In the genomic region with DNA sequence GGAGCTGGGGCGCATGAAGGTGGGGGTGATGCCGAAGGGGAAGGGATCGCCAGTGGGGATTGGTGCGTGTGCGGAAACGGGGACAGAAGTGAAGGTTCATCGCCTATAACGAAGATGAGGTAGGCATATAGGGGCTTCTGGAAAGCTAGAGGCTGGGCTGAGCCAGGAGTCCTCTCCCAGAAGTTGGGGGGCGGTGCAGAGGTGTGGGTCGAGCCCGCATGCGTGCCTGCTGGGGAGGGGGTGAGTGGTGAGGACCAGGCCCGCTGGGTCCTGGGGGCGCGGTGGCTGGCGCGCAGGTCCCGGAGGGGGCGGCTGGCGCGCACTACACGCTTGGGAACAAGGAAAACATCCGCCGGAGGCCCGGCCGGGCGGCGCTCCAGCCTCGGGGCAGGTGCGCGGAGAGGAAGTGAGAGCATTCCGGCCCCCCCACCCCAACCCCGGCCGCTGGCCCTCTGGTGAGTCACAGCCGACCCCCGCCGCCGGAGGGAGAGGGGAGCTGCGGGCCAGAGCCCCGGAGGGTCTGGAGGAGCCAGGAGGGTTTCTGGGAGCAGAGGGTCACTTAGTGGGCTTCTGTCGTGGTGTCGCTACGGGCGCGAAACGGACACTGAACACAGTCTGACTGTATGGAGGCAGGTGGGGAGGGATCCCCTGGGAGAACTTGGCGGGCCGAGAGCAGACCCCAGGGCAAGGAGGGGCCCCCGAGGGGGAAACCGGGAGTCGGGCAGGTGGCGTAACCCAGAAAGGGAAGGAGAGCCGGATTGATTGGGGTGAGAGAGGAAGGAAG, we compare ENCODE assay signal across 8 cellular contexts. TPM values are rescaled to one million over a fixed set of nuclear protein-coding genes. Genes with fewer than 3 reads are reported as not detected.
A peak's percentile ranks its signal among the peaks of the same experiment; 100 is the strongest.
DNase-seq lines count a peak whose midpoint lies in the region; ATAC-seq, FAIRE-seq and TF ChIP-seq lines count a peak whose summit lies in the region.

No MANE protein-coding gene starts in this region.

- H3K4me1 Mint-ChIP-seq in activated T-cell treated with anti-CD3 and anti-CD28 coated beads, Interleukin-2, amount 50 U/mL, for 72 hours (ENCODE audit: low read depth) = peaks cover 42% of the 10 kb centered on the region
- peaks cover 36% of the 10 kb centered on the region for H3K4me1 Mint-ChIP-seq in neural crest cell

- peak overlapping the region; percentile 83 for H3K4me3 ChIP-seq in A549
- H3K4me3 ChIP-seq in fibroblast of villous mesenchyme (ENCODE audit: low read depth, low read length) = peak overlapping the region; percentile 50
- peak overlapping the region in 2 of 3 donors; percentile 47 to 73 for H3K4me3 ChIP-seq in thyroid gland (replicated peaks in 1 of 3)

- POLR2A ChIA-PET in A549 (lab: Yijun Ruan, JAX) = interaction anchor here (0.6 to 1.5 kb wide), 8 partner anchors 15 to 151 kb away, joined by 3 to 5 read pairs (median 4); a partner anchor contains a TSS

- peak overlapping the region; percentile 95 to 97 for H3K27ac ChIP-seq in A549
- peak overlapping the region; percentile 81 to 93 (median 88) for H3K27ac ChIP-seq in thyroid gland

- peaks cover 16% of the 10 kb centered on the region for H3K4me1 ChIP-seq in A549
- H3K4me1 ChIP-seq in thyroid gland = peaks cover 29 to 43% of the 10 kb centered on the region in 2 donors

- WGBS in A549 (ENCODE audit: missing lambda C conversion rate) = 1% methylated on average over 20 of the region's 53 CpGs
- 1 to 2% methylated on average over 26 to 33 of the region's 53 CpGs for WGBS in thyroid gland, 2 donors

- H3K27me3 Mint-ChIP-seq in activated T-cell treated with anti-CD3 and anti-CD28 coated beads, Interleukin-2, amount 50 U/mL, for 72 hours (ENCODE audit: low read depth) = no peaks in the 10 kb centered on the region
- H3K27me3 Mint-ChIP-seq in neural crest cell (ENCODE audit: low read depth) = no peaks in the 10 kb centered on the region

- H3K27ac Mint-ChIP-seq in activated T-cell treated with anti-CD3 and anti-CD28 coated beads, Interleukin-2, amount 50 U/mL, for 72 hours = peak overlapping the region; percentile 89
- peak overlapping the region; percentile 98 for H3K27ac Mint-ChIP-seq in neural crest cell (ENCODE audit: unreplicated experiment)

- ATAC-seq in A549 (peak; percentile 80 to 81), GM18502 (IDR thresholded peaks at IDR 0.05; ENCODE audit: poor library complexity, unreplicated experiment) (peak; percentile 57), HG03045 (IDR thresholded peaks at IDR 0.05; ENCODE audit: unreplicated experiment) (peak; percentile 60)
- ATAC-seq in activated T-cell treated with anti-CD3 and anti-CD28 coated beads, Interleukin-2, amount 50 U/mL, for 72 hours (replicated peaks in 1 of 2) = peak; percentile 86

- H3K9me3 ChIP-seq in A549 (no peaks in the 10 kb centered on the region), thyroid gland (no peaks in the 10 kb centered on the region)

- TF ChIP-seq POLR2A in A549 (IDR thresholded peaks at IDR 0.05; ENCODE audit: low read length) (peak; percentile 19), thyroid gland (IDR thresholded peaks at IDR 0.05) (peak in 1 of 2 donors; percentile 50)

- peak overlapping the region; percentile 76 for H3K4me2 ChIP-seq in A549

- CTCF ChIA-PET in A549 (lab: Yijun Ruan, JAX) = interaction anchor here (0.8 to 6.5 kb wide), 26 partner anchors 12 to 154 kb away, joined by 3 to 75 read pairs (median 4); a partner anchor contains a TSS

- H3K36me3 Mint-ChIP-seq in activated T-cell treated with anti-CD3 and anti-CD28 coated beads, Interleukin-2, amount 50 U/mL, for 72 hours (ENCODE audit: insufficient read depth in 2 of 2) = peaks cover 4 to 14% of the 10 kb centered on the region in 2 donors
- peaks cover 7% of the 10 kb centered on the region for H3K36me3 Mint-ChIP-seq in neural crest cell (ENCODE audit: low read depth)

- no peak for FAIRE-seq in A549 (lab: Jason Lieb, UNC)

- DNase-seq in A549 (ENCODE audit: low read depth in 1 of 2, low spot score in 1 of 2) (peak; percentile 64 to 86), NCI-H69 (lab: John Stamatoyannopoulos, UW) (peak; percentile 89), fibroblast of villous mesenchyme (ENCODE audit: low read depth) (no peak), neural crest cell (ENCODE audit: low read depth, low spot score) (peak; percentile 36), thyroid gland (peak; percentile 81)
- DNase-seq in activated T-cell treated with anti-CD3 and anti-CD28 coated beads, Interleukin-2, amount 50 U/mL, for 72 hours = peak; percentile 51 to 52

- TF ChIP-seq RAD21 in A549 (conservative IDR thresholded peaks at IDR 0.05 in 1 of 2, IDR thresholded peaks at IDR 0.05 in 1 of 2) = peak; percentile 34 to 42; a peak in 2 of 5 replicates

- peak; percentile 31 for TF ChIP-seq CTCF in A549 (IDR thresholded peaks at IDR 0.05)
- no peak for TF ChIP-seq CTCF in fibroblast of villous mesenchyme (IDR thresholded peaks at IDR 0.05; ENCODE audit: insufficient read depth, low read depth, low read length)
- peak; percentile 20 for TF ChIP-seq CTCF in neural crest cell (conservative IDR thresholded peaks at IDR 0.05)
- TF ChIP-seq CTCF in thyroid gland (IDR thresholded peaks at IDR 0.05) = peak in 2 of 6 experiments; percentile 54 to 61

- H3K27me3 ChIP-seq in thyroid gland = no peaks in the 10 kb centered on the region

- H3K9me3 Mint-ChIP-seq in activated T-cell treated with anti-CD3 and anti-CD28 coated beads, Interleukin-2, amount 50 U/mL, for 72 hours = no peaks in the 10 kb centered on the region
- H3K9me3 Mint-ChIP-seq in neural crest cell = no peaks in the 10 kb centered on the region

- TF ChIP-seq EP300 in A549 (IDR thresholded peaks at IDR 0.05) = no peak

- peak overlapping the region; percentile 86 to 89 for H3K4me3 Mint-ChIP-seq in activated T-cell treated with anti-CD3 and anti-CD28 coated beads, Interleukin-2, amount 50 U/mL, for 72 hours
- peak overlapping the region; percentile 95 for H3K4me3 Mint-ChIP-seq in neural crest cell

- intact Hi-C loops in thyroid gland (cut with DNase I) = no loop called here

- peaks cover 17 to 24% of the 10 kb centered on the region in 2 donors for H3K36me3 ChIP-seq in thyroid gland

TF ChIP-seq in A549, 52 proteins besides CTCF, POLR2A, EP300 and RAD21 (continues in another document):
- no peak for TF ChIP-seq MAZ (IDR thresholded peaks at IDR 0.05; ENCODE audit: borderline replicate concordance, low read depth, low read length)

RNA-seq across cellular contexts. Expression of a gene that starts 2.9 kb away (rescaled TPM):
- 0.24 TPM in 1 of 2 replicates, not detected in the other for polyA plus RNA-seq in A549 (2011; rRNA removed)
- polyA plus RNA-seq in A549 (2012; cell fraction: cytosol; rRNA removed) = 0.19 and 0.30 TPM in 2 replicates
- polyA plus RNA-seq in A549 (2012; cell fraction: nucleus; rRNA removed) = not detected in 2 replicates
- not detected in 3 replicates for polyA plus RNA-seq in A549 (2017; fragmentation: RNase III; extraction: RNeasy Plus Mini Kit Qiagen cat#74134 plus additional on column Dnase treatment)
- 0.70 TPM in 1 of 2 replicates, not detected in the other for polyA minus RNA-seq in A549 (2011; rRNA and poly(A)+ RNA removed)
- total RNA-seq in activated T-cell treated with anti-CD3 and anti-CD28 coated beads, Interleukin-2, amount 50 U/mL, for 72 hours = not detected
- not detected in 2 replicates for total RNA-seq in fibroblast of villous mesenchyme
- not detected in 2 replicates for total RNA-seq in neural crest cell
- under 1 TPM in 1 of 4 donors, not detected in 3; 0.67 TPM for total RNA-seq in thyroid gland

RNA-seq across cellular contexts. Expression of a gene that starts 7.8 kb away (rescaled TPM):
- polyA plus RNA-seq in A549 (2011; rRNA removed) (16.6 and 20.2 TPM in 2 replicates), A549 (2017; fragmentation: RNase III; extraction: RNeasy Plus Mini Kit Qiagen cat#74134 plus additional on column Dnase treatment) (15.0 to 16.1 TPM (median 15.3 TPM) in 3 replicates)
- polyA plus RNA-seq in A549 (2012; cell fraction: cytosol; rRNA removed) = 7.6 and 10.0 TPM in 2 replicates
- polyA plus RNA-seq in A549 (2012; cell fraction: nucleus; rRNA removed) = 10.2 and 12.0 TPM in 2 replicates
- polyA minus RNA-seq in A549 (2011; rRNA and poly(A)+ RNA removed) = 27.4 and 28.8 TPM in 2 replicates
- 10 to 100 TPM; 32.5 TPM for total RNA-seq in activated T-cell treated with anti-CD3 and anti-CD28 coated beads, Interleukin-2, amount 50 U/mL, for 72 hours
- total RNA-seq in fibroblast of villous mesenchyme (14.8 and 17.7 TPM in 2 replicates), neural crest cell (34.7 and 34.9 TPM in 2 replicates), thyroid gland (10 to 100 TPM; 25.4 to 34.0 (median 30.2) TPM)

RNA-seq across cellular contexts. Expression of a gene that starts 7.9 kb away (rescaled TPM):
- polyA plus RNA-seq in A549 (2011; rRNA removed) (40.0 and 47.4 TPM in 2 replicates), A549 (2017; fragmentation: RNase III; extraction: RNeasy Plus Mini Kit Qiagen cat#74134 plus additional on column Dnase treatment) (34.8 to 39.5 TPM (median 38.9 TPM) in 3 replicates)
- polyA plus RNA-seq in A549 (2012; cell fraction: cytosol; rRNA removed) = 39.1 and 41.6 TPM in 2 replicates
- polyA plus RNA-seq in A549 (2012; cell fraction: nucleus; rRNA removed) = 165 and 194 TPM in 2 replicates
- 55.3 and 57.9 TPM in 2 replicates for polyA minus RNA-seq in A549 (2011; rRNA and poly(A)+ RNA removed)
- 10 to 100 TPM; 37.7 to 38.4 TPM for total RNA-seq in activated T-cell treated with anti-CD3 and anti-CD28 coated beads, Interleukin-2, amount 50 U/mL, for 72 hours
- total RNA-seq in fibroblast of villous mesenchyme (29.0 and 38.4 TPM in 2 replicates), neural crest cell (84.9 and 95.9 TPM in 2 replicates), thyroid gland (100 to 1,000 TPM in 2 of 4 donors, 10 to 100 TPM in 2; 71.4 to 111 (median 101) TPM)

RNA-seq across cellular contexts. Expression of a gene that starts 24.5 kb away (rescaled TPM):
- polyA plus RNA-seq in A549 (2011; rRNA removed) = 33.3 and 36.0 TPM in 2 replicates
- polyA plus RNA-seq in A549 (2012; cell fraction: cytosol; rRNA removed) = 27.6 and 32.3 TPM in 2 replicates
- 25.8 and 30.9 TPM in 2 replicates for polyA plus RNA-seq in A549 (2012; cell fraction: nucleus; rRNA removed)
- 51.3 to 54.0 TPM (median 51.7 TPM) in 3 replicates for polyA plus RNA-seq in A549 (2017; fragmentation: RNase III; extraction: RNeasy Plus Mini Kit Qiagen cat#74134 plus additional on column Dnase treatment)
- polyA minus RNA-seq in A549 (2011; rRNA and poly(A)+ RNA removed) = 22.9 and 28.3 TPM in 2 replicates
- 10 to 100 TPM; 30.7 to 33.1 TPM for total RNA-seq in activated T-cell treated with anti-CD3 and anti-CD28 coated beads, Interleukin-2, amount 50 U/mL, for 72 hours
- total RNA-seq in fibroblast of villous mesenchyme = 107 and 126 TPM in 2 replicates
- total RNA-seq in neural crest cell = 35.3 and 35.9 TPM in 2 replicates
- 10 to 100 TPM; 44.9 to 73.0 (median 51.3) TPM for total RNA-seq in thyroid gland

RNA-seq across cellular contexts. Expression of a gene that starts 24.9 kb away (rescaled TPM):
- polyA plus RNA-seq in A549 (2011; rRNA removed) (65.5 and 72.1 TPM in 2 replicates), A549 (2017; fragmentation: RNase III; extraction: RNeasy Plus Mini Kit Qiagen cat#74134 plus additional on column Dnase treatment) (108 to 119 TPM (median 117 TPM) in 3 replicates)
- 69.4 and 88.8 TPM in 2 replicates for polyA plus RNA-seq in A549 (2012; cell fraction: cytosol; rRNA removed)
- polyA plus RNA-seq in A549 (2012; cell fraction: nucleus; rRNA removed) = 170 and 259 TPM in 2 replicates
- polyA minus RNA-seq in A549 (2011; rRNA and poly(A)+ RNA removed) = 476 and 477 TPM in 2 replicates
- 100 to 1,000 TPM; 200 to 235 TPM for total RNA-seq in activated T-cell treated with anti-CD3 and anti-CD28 coated beads, Interleukin-2, amount 50 U/mL, for 72 hours
- total RNA-seq in fibroblast of villous mesenchyme (369 and 428 TPM in 2 replicates), neural crest cell (123 and 141 TPM in 2 replicates), thyroid gland (100 to 1,000 TPM; 142 to 245 (median 184) TPM)
